1 cellular context compared by ENCODE assay signal in the genomic region with DNA sequence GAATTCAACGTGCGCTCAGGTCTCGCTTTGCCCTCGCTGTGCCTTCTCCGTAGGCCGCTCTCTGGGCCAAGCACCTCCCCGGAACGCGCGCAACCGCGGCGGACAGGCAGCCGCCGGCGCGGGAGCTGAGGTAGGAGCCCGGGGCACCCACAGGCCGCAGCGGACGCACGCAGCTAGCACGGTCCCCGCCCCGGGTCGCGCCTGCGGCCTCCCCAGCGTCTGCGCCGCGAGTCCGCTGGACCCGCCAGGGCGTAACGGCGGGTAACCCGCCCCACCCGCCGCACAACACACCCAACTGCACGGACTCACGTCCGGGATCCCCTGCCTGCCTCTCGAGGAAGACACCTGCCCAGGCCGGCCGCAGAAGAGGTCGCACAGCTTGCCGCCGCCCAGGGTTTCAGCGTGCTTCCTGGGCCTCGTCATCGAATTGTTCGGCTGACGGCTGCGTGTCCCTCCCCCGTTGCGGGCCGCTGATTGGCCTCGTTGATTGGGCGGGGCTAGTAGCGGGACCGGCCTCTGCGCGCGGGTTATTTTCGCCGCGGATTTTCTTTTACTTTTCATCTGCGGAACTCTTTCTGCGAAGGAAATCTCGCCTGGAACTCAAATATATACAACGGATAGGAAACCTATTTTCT.
A peak's percentile ranks its signal among the peaks of the same experiment; 100 is the strongest.
TF ChIP-seq lines count a peak whose summit lies in the region.

A gene with protein sequence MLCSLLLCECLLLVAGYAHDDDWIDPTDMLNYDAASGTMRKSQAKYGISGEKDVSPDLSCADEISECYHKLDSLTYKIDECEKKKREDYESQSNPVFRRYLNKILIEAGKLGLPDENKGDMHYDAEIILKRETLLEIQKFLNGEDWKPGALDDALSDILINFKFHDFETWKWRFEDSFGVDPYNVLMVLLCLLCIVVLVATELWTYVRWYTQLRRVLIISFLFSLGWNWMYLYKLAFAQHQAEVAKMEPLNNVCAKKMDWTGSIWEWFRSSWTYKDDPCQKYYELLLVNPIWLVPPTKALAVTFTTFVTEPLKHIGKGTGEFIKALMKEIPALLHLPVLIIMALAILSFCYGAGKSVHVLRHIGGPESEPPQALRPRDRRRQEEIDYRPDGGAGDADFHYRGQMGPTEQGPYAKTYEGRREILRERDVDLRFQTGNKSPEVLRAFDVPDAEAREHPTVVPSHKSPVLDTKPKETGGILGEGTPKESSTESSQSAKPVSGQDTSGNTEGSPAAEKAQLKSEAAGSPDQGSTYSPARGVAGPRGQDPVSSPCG (minus strand): TSS at position 433 of the 635 bp plus-strand sequence. CDS start 13,047 bp downstream, outside the sequence.

TF ChIP-seq in HEK293, 187 proteins besides CTCF, POLR2A, EP300 and RAD21 (continued from another document):
- TF ChIP-seq, protein P1, sequence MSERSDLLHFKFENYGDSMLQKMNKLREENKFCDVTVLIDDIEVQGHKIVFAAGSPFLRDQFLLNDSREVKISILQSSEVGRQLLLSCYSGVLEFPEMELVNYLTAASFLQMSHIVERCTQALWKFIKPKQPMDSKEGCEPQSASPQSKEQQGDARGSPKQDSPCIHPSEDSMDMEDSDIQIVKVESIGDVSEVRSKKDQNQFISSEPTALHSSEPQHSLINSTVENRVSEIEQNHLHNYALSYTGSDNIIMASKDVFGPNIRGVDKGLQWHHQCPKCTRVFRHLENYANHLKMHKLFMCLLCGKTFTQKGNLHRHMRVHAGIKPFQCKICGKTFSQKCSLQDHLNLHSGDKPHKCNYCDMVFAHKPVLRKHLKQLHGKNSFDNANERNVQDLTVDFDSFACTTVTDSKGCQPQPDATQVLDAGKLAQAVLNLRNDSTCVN (tag by site-specific recombination; optimal IDR thresholded peaks at IDR 0.05) = peak; percentile 98
- TF ChIP-seq ZNF629 (tag by site-specific recombination; IDR thresholded peaks at IDR 0.05) (peak; percentile 86), ZNF121 (tag by site-specific recombination; IDR thresholded peaks at IDR 0.05) (no peak), ZNF175 (tag by site-specific recombination; IDR thresholded peaks at IDR 0.05) (no peak), GLIS1 (tag by site-specific recombination; IDR thresholded peaks at IDR 0.05) (peak; percentile 93), ZNF600 (tag by site-specific recombination; IDR thresholded peaks at IDR 0.05) (peak; percentile 60), KLF16 (tag by site-specific recombination; IDR thresholded peaks at IDR 0.05) (peak; percentile 60), ZNF660 (tag by site-specific recombination; IDR thresholded peaks at IDR 0.05) (peak; percentile 74), SP7 (tag by site-specific recombination; IDR thresholded peaks at IDR 0.05) (peak; percentile 74), ZNF501 (tag by site-specific recombination; IDR thresholded peaks at IDR 0.05) (peak; percentile 89), ZFP37 (tag by site-specific recombination; IDR thresholded peaks at IDR 0.05) (peak; percentile 79), ZNF792 (tag by site-specific recombination; IDR thresholded peaks at IDR 0.05) (no peak), ZNF391 (tag by site-specific recombination; IDR thresholded peaks at IDR 0.05; ENCODE audit: borderline replicate concordance, low read depth) (peak; percentile 36; the same call in 1 of the 2 replicates), ZNF335 (tag by site-specific recombination; conservative IDR thresholded peaks at IDR 0.05) (peak; percentile 71), ZFP69B (tag by site-specific recombination; IDR thresholded peaks at IDR 0.05) (peak; percentile 69; the same call in 1 of the 2 replicates), KLF10 (tag by site-specific recombination; IDR thresholded peaks at IDR 0.05) (peak; percentile 88)
- TF ChIP-seq, protein P2, sequence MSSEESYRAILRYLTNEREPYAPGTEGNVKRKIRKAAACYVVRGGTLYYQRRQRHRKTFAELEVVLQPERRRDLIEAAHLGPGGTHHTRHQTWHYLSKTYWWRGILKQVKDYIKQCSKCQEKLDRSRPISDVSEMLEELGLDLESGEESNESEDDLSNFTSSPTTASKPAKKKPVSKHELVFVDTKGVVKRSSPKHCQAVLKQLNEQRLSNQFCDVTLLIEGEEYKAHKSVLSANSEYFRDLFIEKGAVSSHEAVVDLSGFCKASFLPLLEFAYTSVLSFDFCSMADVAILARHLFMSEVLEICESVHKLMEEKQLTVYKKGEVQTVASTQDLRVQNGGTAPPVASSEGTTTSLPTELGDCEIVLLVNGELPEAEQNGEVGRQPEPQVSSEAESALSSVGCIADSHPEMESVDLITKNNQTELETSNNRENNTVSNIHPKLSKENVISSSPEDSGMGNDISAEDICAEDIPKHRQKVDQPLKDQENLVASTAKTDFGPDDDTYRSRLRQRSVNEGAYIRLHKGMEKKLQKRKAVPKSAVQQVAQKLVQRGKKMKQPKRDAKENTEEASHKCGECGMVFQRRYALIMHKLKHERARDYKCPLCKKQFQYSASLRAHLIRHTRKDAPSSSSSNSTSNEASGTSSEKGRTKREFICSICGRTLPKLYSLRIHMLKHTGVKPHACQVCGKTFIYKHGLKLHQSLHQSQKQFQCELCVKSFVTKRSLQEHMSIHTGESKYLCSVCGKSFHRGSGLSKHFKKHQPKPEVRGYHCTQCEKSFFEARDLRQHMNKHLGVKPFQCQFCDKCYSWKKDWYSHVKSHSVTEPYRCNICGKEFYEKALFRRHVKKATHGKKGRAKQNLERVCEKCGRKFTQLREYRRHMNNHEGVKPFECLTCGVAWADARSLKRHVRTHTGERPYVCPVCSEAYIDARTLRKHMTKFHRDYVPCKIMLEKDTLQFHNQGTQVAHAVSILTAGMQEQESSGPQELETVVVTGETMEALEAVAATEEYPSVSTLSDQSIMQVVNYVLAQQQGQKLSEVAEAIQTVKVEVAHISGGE (tag by site-specific recombination; conservative IDR thresholded peaks at IDR 0.05; ENCODE audit: low read depth) = peak; percentile 72
- TF ChIP-seq, protein P3, sequence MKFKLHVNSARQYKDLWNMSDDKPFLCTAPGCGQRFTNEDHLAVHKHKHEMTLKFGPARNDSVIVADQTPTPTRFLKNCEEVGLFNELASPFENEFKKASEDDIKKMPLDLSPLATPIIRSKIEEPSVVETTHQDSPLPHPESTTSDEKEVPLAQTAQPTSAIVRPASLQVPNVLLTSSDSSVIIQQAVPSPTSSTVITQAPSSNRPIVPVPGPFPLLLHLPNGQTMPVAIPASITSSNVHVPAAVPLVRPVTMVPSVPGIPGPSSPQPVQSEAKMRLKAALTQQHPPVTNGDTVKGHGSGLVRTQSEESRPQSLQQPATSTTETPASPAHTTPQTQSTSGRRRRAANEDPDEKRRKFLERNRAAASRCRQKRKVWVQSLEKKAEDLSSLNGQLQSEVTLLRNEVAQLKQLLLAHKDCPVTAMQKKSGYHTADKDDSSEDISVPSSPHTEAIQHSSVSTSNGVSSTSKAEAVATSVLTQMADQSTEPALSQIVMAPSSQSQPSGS (tag by site-specific recombination; IDR thresholded peaks at IDR 0.05; ENCODE audit: low read depth) = peak; percentile 51; the same call in 1 of the 2 replicates
- TF ChIP-seq, protein P4, sequence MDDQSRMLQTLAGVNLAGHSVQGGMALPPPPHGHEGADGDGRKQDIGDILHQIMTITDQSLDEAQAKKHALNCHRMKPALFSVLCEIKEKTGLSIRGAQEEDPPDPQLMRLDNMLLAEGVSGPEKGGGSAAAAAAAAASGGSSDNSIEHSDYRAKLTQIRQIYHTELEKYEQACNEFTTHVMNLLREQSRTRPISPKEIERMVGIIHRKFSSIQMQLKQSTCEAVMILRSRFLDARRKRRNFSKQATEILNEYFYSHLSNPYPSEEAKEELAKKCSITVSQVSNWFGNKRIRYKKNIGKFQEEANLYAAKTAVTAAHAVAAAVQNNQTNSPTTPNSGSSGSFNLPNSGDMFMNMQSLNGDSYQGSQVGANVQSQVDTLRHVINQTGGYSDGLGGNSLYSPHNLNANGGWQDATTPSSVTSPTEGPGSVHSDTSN (CRISPR knock-in tag; IDR thresholded peaks at IDR 0.05) = peak; percentile 94
- TF ChIP-seq, protein P5, sequence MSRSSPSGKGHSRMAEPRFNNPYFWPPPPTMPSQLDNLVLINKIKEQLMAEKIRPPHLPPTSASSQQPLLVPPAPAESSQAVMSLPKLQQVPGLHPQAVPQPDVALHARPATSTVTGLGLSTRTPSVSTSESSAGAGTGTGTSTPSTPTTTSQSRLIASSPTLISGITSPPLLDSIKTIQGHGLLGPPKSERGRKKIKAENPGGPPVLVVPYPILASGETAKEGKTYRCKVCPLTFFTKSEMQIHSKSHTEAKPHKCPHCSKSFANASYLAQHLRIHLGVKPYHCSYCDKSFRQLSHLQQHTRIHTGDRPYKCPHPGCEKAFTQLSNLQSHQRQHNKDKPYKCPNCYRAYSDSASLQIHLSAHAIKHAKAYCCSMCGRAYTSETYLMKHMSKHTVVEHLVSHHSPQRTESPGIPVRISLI (tag by site-specific recombination; IDR thresholded peaks at IDR 0.05) = peak; percentile 87; the same call in 1 of the 2 replicates
- TF ChIP-seq, protein P6, sequence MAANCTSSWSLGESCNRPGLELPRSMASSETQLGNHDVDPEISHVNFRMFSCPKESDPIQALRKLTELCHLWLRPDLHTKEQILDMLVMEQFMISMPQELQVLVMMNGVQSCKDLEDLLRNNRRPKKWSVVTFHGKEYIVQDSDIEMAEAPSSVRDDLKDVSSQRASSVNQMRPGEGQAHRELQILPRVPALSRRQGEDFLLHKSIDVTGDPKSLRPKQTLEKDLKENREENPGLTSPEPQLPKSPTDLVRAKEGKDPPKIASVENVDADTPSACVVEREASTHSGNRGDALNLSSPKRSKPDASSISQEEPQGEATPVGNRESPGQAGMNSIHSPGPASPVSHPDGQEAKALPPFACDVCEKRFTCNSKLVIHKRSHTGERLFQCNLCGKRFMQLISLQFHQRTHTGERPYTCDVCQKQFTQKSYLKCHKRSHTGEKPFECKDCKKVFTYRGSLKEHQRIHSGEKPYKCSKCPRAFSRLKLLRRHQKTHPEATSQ (tag by site-specific recombination; IDR thresholded peaks at IDR 0.05) = peak; percentile 72; the same call in 1 of the 2 replicates
- TF ChIP-seq, protein P7, sequence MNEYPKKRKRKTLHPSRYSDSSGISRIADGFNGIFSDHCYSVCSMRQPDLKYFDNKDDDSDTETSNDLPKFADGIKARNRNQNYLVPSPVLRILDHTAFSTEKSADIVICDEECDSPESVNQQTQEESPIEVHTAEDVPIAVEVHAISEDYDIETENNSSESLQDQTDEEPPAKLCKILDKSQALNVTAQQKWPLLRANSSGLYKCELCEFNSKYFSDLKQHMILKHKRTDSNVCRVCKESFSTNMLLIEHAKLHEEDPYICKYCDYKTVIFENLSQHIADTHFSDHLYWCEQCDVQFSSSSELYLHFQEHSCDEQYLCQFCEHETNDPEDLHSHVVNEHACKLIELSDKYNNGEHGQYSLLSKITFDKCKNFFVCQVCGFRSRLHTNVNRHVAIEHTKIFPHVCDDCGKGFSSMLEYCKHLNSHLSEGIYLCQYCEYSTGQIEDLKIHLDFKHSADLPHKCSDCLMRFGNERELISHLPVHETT (tag by site-specific recombination; IDR thresholded peaks at IDR 0.05) = 0 out of 2 replicates have a peak, but pooled peaks have one; percentile 43
